In genomic region chr12:3933819-3934192, GRCh38 we compare ENCODE assay signal across 1 cellular context.
TF ChIP-seq lines count a peak whose summit lies in the region.

No MANE protein-coding gene starts in this region.

TF ChIP-seq in GM23338, 12 proteins besides CTCF, POLR2A, EP300 and RAD21 (continued from another document):
- TF ChIP-seq ZNF462 (CRISPR knock-in tag; IDR thresholded peaks at IDR 0.05): no peak
- no peak for TF ChIP-seq ZNF114 (CRISPR knock-in tag; IDR thresholded peaks at IDR 0.05)
- no peak for TF ChIP-seq POLR2AphosphoS5 (IDR thresholded peaks at IDR 0.05; ENCODE audit: low read depth)
- no peak for TF ChIP-seq JUNB (IDR thresholded peaks at IDR 0.05; ENCODE audit: unreplicated experiment)
- no peak for TF ChIP-seq EZH2phosphoT487 (IDR thresholded peaks at IDR 0.05; ENCODE audit: unreplicated experiment)
- TF ChIP-seq REST (IDR thresholded peaks at IDR 0.05; ENCODE audit: unreplicated experiment): no peak
- no peak for TF ChIP-seq CREB1 (CRISPR knock-in tag; IDR thresholded peaks at IDR 0.05; ENCODE audit: low read depth)
TF ChIP-seq in GM23338: peak in this region for 0.
